24 cellular contexts compared by ENCODE assay signal in genomic region chr3:54004351-54004750, GRCh38.
"Had no signal": no experiment of that assay in that cellular context is flagged by ENCODE, and none has a peak within 500 bp of the region (broad histone marks: within the 10 kb centered on the region; RNA-seq: fewer than 3 reads in every experiment).

No MANE protein-coding gene starts in this region.

- DNase-seq: IMR-90, Karpas-422, KG1, MM.1S, NCI-H1048, NCI-H1105, NCI-H1417, NCI-H1436 treated with DMSO at 0.1 percent for 48 hours, NCI-H1694, NCI-H1930, NCI-H2081, NCI-H2107, NCI-H2227 treated with DMSO at 0.1 percent for 48 hours, NCI-H446, NCI-H510A, NCI-H524 treated with DMSO at 0.1 percent for 48 hours, NCI-H69, NCI-H774, SHP77, SK-N-SH, SW 1271, T-cell had no signal

- ATAC-seq: HepG2, T-cell had no signal

- H3K9me3 ChIP-seq: SK-N-SH had no signal

- H3K27ac ChIP-seq: RWPE1 had no signal
